In genomic region chr7:134636008-134636449, GRCh38 we compare ENCODE assay signal across 2 cellular contexts.
TF ChIP-seq lines count a peak whose summit lies in the region.

No MANE protein-coding gene starts in this region.

TF ChIP-seq in K562, 482 proteins besides CTCF, POLR2A, EP300 and RAD21 (continues in another document):
- TF ChIP-seq HMG20B (CRISPR knock-in tag; IDR thresholded peaks at IDR 0.05) (no peak), ZNF280B (CRISPR knock-in tag; IDR thresholded peaks at IDR 0.05) (no peak), JUND (IDR thresholded peaks at IDR 0.05; ENCODE audit: borderline replicate concordance, low read depth, low read length) (no peak), JUND (tag; IDR thresholded peaks at IDR 0.05; ENCODE audit: borderline replicate concordance, low read depth, low read length) (peak; percentile 19; the same call in 1 of the 3 replicates), NFIC (IDR thresholded peaks at IDR 0.05) (peak; percentile 47), NBN (IDR thresholded peaks at IDR 0.05; ENCODE audit: low read depth) (no peak), BRD9 (IDR thresholded peaks at IDR 0.05; ENCODE audit: low read depth, partially characterized antibody) (no peak), C11orf30 (IDR thresholded peaks at IDR 0.05; ENCODE audit: low read depth) (peak; percentile 79), MNT (conservative IDR thresholded peaks at IDR 0.05) (no peak), MAFG (tag; conservative IDR thresholded peaks at IDR 0.05) (peak; percentile 77), HMBOX1 (IDR thresholded peaks at IDR 0.05) (no peak), ZNF316 (IDR thresholded peaks at IDR 0.05) (peak; percentile 82), CHCHD3 (CRISPR knock-in tag; IDR thresholded peaks at IDR 0.05) (no peak), ZFP1 (CRISPR knock-in tag; IDR thresholded peaks at IDR 0.05) (no peak), STAG1 (CRISPR knock-in tag; IDR thresholded peaks at IDR 0.05; ENCODE audit: borderline replicate concordance) (no peak), ZNF3 (CRISPR knock-in tag; IDR thresholded peaks at IDR 0.05) (no peak), CBFA2T3 (IDR thresholded peaks at IDR 0.05) (0 out of 2 replicates have a peak, but pooled peaks have one; percentile 11)
- TF ChIP-seq, protein P1, sequence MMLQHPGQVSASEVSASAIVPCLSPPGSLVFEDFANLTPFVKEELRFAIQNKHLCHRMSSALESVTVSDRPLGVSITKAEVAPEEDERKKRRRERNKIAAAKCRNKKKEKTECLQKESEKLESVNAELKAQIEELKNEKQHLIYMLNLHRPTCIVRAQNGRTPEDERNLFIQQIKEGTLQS (IDR thresholded peaks at IDR 0.05): no peak
- TF ChIP-seq, protein P1 (CRISPR knock-in tag; conservative IDR thresholded peaks at IDR 0.05): no peak
- TF ChIP-seq, protein P2, sequence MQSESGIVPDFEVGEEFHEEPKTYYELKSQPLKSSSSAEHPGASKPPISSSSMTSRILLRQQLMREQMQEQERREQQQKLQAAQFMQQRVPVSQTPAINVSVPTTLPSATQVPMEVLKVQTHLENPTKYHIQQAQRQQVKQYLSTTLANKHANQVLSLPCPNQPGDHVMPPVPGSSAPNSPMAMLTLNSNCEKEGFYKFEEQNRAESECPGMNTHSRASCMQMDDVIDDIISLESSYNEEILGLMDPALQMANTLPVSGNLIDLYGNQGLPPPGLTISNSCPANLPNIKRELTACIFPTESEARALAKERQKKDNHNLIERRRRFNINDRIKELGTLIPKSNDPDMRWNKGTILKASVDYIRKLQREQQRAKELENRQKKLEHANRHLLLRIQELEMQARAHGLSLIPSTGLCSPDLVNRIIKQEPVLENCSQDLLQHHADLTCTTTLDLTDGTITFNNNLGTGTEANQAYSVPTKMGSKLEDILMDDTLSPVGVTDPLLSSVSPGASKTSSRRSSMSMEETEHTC (IDR thresholded peaks at IDR 0.05): no peak
- TF ChIP-seq, protein P3, sequence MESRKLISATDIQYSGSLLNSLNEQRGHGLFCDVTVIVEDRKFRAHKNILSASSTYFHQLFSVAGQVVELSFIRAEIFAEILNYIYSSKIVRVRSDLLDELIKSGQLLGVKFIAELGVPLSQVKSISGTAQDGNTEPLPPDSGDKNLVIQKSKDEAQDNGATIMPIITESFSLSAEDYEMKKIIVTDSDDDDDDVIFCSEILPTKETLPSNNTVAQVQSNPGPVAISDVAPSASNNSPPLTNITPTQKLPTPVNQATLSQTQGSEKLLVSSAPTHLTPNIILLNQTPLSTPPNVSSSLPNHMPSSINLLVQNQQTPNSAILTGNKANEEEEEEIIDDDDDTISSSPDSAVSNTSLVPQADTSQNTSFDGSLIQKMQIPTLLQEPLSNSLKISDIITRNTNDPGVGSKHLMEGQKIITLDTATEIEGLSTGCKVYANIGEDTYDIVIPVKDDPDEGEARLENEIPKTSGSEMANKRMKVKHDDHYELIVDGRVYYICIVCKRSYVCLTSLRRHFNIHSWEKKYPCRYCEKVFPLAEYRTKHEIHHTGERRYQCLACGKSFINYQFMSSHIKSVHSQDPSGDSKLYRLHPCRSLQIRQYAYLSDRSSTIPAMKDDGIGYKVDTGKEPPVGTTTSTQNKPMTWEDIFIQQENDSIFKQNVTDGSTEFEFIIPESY (CRISPR knock-in tag; IDR thresholded peaks at IDR 0.05): no peak

TF ChIP-seq in SK-N-SH, 30 proteins besides CTCF, POLR2A, EP300 and RAD21:
- TF ChIP-seq USF2 (IDR thresholded peaks at IDR 0.05; ENCODE audit: borderline replicate concordance, low read depth, low read length): no peak
- no peak for TF ChIP-seq NFIC (IDR thresholded peaks at IDR 0.05; ENCODE audit: borderline replicate concordance)
- no peak for TF ChIP-seq SIN3A (IDR thresholded peaks at IDR 0.05; ENCODE audit: borderline replicate concordance, low read depth, low read length)
- no peak for TF ChIP-seq POLR2AphosphoS5 (IDR thresholded peaks at IDR 0.05; ENCODE audit: low read depth, low read length)
- no peak for TF ChIP-seq EZH2phosphoT487 (IDR thresholded peaks at IDR 0.05; ENCODE audit: borderline replicate concordance, low read depth)
- TF ChIP-seq YY1 (IDR thresholded peaks at IDR 0.05; ENCODE audit: low read depth): no peak
- TF ChIP-seq, protein P4, sequence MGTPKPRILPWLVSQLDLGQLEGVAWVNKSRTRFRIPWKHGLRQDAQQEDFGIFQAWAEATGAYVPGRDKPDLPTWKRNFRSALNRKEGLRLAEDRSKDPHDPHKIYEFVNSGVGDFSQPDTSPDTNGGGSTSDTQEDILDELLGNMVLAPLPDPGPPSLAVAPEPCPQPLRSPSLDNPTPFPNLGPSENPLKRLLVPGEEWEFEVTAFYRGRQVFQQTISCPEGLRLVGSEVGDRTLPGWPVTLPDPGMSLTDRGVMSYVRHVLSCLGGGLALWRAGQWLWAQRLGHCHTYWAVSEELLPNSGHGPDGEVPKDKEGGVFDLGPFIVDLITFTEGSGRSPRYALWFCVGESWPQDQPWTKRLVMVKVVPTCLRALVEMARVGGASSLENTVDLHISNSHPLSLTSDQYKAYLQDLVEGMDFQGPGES (IDR thresholded peaks at IDR 0.05; ENCODE audit: low read depth, low read length): no peak
- no peak for TF ChIP-seq SMC3 (IDR thresholded peaks at IDR 0.05; ENCODE audit: low read depth, low read length)
- no peak for TF ChIP-seq JUND (IDR thresholded peaks at IDR 0.05)
- TF ChIP-seq, protein P5, sequence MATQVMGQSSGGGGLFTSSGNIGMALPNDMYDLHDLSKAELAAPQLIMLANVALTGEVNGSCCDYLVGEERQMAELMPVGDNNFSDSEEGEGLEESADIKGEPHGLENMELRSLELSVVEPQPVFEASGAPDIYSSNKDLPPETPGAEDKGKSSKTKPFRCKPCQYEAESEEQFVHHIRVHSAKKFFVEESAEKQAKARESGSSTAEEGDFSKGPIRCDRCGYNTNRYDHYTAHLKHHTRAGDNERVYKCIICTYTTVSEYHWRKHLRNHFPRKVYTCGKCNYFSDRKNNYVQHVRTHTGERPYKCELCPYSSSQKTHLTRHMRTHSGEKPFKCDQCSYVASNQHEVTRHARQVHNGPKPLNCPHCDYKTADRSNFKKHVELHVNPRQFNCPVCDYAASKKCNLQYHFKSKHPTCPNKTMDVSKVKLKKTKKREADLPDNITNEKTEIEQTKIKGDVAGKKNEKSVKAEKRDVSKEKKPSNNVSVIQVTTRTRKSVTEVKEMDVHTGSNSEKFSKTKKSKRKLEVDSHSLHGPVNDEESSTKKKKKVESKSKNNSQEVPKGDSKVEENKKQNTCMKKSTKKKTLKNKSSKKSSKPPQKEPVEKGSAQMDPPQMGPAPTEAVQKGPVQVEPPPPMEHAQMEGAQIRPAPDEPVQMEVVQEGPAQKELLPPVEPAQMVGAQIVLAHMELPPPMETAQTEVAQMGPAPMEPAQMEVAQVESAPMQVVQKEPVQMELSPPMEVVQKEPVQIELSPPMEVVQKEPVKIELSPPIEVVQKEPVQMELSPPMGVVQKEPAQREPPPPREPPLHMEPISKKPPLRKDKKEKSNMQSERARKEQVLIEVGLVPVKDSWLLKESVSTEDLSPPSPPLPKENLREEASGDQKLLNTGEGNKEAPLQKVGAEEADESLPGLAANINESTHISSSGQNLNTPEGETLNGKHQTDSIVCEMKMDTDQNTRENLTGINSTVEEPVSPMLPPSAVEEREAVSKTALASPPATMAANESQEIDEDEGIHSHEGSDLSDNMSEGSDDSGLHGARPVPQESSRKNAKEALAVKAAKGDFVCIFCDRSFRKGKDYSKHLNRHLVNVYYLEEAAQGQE (IDR thresholded peaks at IDR 0.05; ENCODE audit: low read depth, low read length): no peak
